23 cellular contexts compared by ENCODE assay signal in genomic region chr9:111969622-111970021, GRCh38.
"Had no signal": no experiment of that assay in that cellular context is flagged by ENCODE, and none has a peak within 500 bp of the region (broad histone marks: within the 10 kb centered on the region; RNA-seq: fewer than 3 reads in every experiment).

No MANE protein-coding gene starts in this region.

- H3K9me3 ChIP-seq: ovary, psoas muscle, right lobe of liver, testis, upper lobe of right lung had no signal

- H3K4me3 ChIP-seq: ovary, psoas muscle, right lobe of liver, smooth muscle cell, testis, upper lobe of right lung had no signal

- H3K27ac ChIP-seq: ovary, psoas muscle, right lobe of liver, testis, upper lobe of right lung had no signal

- H3K27me3 Mint-ChIP-seq: activated CD4-positive, alpha-beta T cell treated with anti-CD3 and anti-CD28 coated beads for 36 hours; activated T-helper 17 cell treated with anti-CD3 and anti-CD28 coated beads, Interleukin-2, amount 50 U/mL, for 72 hours; effector memory CD8-positive, alpha-beta T cell had no signal

- H3K9me3 Mint-ChIP-seq: activated T-helper 17 cell treated with anti-CD3 and anti-CD28 coated beads, Interleukin-2, amount 50 U/mL, for 72 hours; effector memory CD8-positive, alpha-beta T cell; neural crest cell; stimulated activated effector memory CD8-positive, alpha-beta T cell treated with anti-CD3 and anti-CD28 coated beads, Interleukin-12 subunit alpha, Interleukin-12 subunit beta, amount 100 ng/mL, for 72 hours; T-helper 2 cell treated with Interferon-gamma antibody and Interleukin-4, amounts not matched to agents 5 μg/mL and 100 μg/mL, for 36 hours; WTC11 had no signal

- H3K4me2 ChIP-seq: smooth muscle cell had no signal

- H3K36me3 ChIP-seq: ovary, right lobe of liver, upper lobe of right lung had no signal

- H3K4me1 Mint-ChIP-seq: neural crest cell had no signal

- DNase-seq: activated CD4-positive, alpha-beta T cell treated with anti-CD3 and anti-CD28 coated beads for 36 hours; activated CD4-positive, alpha-beta T cell treated with anti-CD3 and anti-CD28 coated beads, Interleukin-2, amount 50 U/mL, for 48 hours; activated naive CD4-positive, alpha-beta T cell treated with Interleukin-2 at 50 U/mL for 16 hours; activated T-cell treated with anti-CD3 and anti-CD28 coated beads, Interleukin-2, amount 50 U/mL, for 1 hour; anterior cingulate cortex; caudate nucleus; effector memory CD8-positive, alpha-beta T cell; glutamatergic neuron; hippocampal formation; ovary; psoas muscle; right lobe of liver; stimulated activated CD4-positive, alpha-beta T cell treated with anti-CD3 and anti-CD28 coated beads, Interleukin-4, amount 100 ng/mL, for 1 hour; testis; upper lobe of right lung had no signal

- H3K36me3 Mint-ChIP-seq: brain, WTC11 had no signal

- H3K27ac Mint-ChIP-seq: activated CD4-positive, alpha-beta T cell treated with anti-CD3 and anti-CD28 coated beads for 36 hours; activated T-helper 17 cell treated with anti-CD3 and anti-CD28 coated beads, Interleukin-2, amount 50 U/mL, for 72 hours; brain; effector memory CD8-positive, alpha-beta T cell; stimulated activated effector memory CD8-positive, alpha-beta T cell treated with anti-CD3 and anti-CD28 coated beads, Interleukin-12 subunit alpha, Interleukin-12 subunit beta, amount 100 ng/mL, for 72 hours; T-helper 2 cell treated with Interferon-gamma antibody and Interleukin-4, amounts not matched to agents 5 μg/mL and 100 μg/mL, for 36 hours; WTC11 had no signal

- H3K4me1 ChIP-seq: right lobe of liver, testis, upper lobe of right lung had no signal

- H3K27me3 ChIP-seq: ovary, right lobe of liver, testis, upper lobe of right lung had no signal

- H3K4me3 Mint-ChIP-seq: activated CD4-positive, alpha-beta T cell treated with anti-CD3 and anti-CD28 coated beads for 36 hours; activated T-helper 17 cell treated with anti-CD3 and anti-CD28 coated beads, Interleukin-2, amount 50 U/mL, for 72 hours; brain; effector memory CD8-positive, alpha-beta T cell; neural crest cell; stimulated activated effector memory CD8-positive, alpha-beta T cell treated with anti-CD3 and anti-CD28 coated beads, Interleukin-12 subunit alpha, Interleukin-12 subunit beta, amount 100 ng/mL, for 72 hours; T-helper 2 cell treated with Interferon-gamma antibody and Interleukin-4, amounts not matched to agents 5 μg/mL and 100 μg/mL, for 36 hours; WTC11 had no signal

- ATAC-seq: activated CD4-positive, alpha-beta T cell treated with anti-CD3 and anti-CD28 coated beads for 36 hours; activated T-helper 17 cell treated with anti-CD3 and anti-CD28 coated beads, Interleukin-2, amount 50 U/mL, for 72 hours; effector memory CD8-positive, alpha-beta T cell; left lobe of liver; psoas muscle; stimulated activated effector memory CD8-positive, alpha-beta T cell treated with anti-CD3 and anti-CD28 coated beads, Interleukin-12 subunit alpha, Interleukin-12 subunit beta, amount 100 ng/mL, for 72 hours; WTC11 had no signal
